8 cellular contexts compared by ENCODE assay signal in the genomic region with DNA sequence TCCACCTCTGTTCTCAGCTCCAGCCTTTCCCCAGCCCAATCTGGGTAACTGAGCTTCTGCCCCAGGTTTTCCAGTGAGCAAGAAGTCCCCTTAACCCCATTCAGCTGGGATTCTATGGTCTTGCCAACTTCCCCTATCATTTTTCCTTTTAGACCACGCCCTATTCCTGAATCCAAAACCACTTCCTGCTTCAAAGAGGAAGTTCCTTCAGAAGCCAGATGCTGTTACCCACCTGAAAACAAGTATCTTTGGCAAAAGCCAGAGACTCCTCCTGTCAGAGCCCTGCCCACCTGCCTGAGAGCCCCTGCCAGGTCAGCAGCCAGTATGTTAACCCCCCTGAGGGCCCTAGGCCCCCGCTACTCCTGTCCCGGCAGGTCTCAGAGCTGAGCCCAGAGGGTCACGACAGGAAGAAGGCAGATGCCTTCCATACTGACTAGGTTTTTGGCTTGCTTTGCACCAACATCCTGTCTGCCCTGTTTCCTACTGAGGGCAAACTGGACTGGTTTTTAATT. TPM values are rescaled to one million over a fixed set of nuclear protein-coding genes. Genes with fewer than 3 reads are reported as not detected.
DNase-seq lines count a peak whose midpoint lies in the region; ATAC-seq lines count a peak whose summit lies in the region.

No MANE protein-coding gene starts in this region.

- no peaks in the 10 kb centered on the region for H3K79me1 ChIP-seq in mesenchymal stem cell (replicated peaks; ENCODE audit: low read length, poor library complexity, severe bottlenecking)

- H3K23ac ChIP-seq in mesenchymal stem cell (ENCODE audit: low read length in 2 of 2) = no peak overlapping the region

- no peak for ATAC-seq in CD4-positive, CD25-positive, alpha-beta regulatory T cell (ENCODE audit: low read depth in 2 of 2)
- no peak for ATAC-seq in GM18520 (IDR thresholded peaks at IDR 0.05; ENCODE audit: unreplicated experiment)

- no peak overlapping the region for H4K91ac ChIP-seq in mesenchymal stem cell (ENCODE audit: low read length)

- H3K36me3 Mint-ChIP-seq in CD4-positive, CD25-positive, alpha-beta regulatory T cell = no peaks in the 10 kb centered on the region
- no peaks in the 10 kb centered on the region for H3K36me3 Mint-ChIP-seq in activated T-helper 2 cell treated with anti-CD3 and anti-CD28 coated beads, Interferon-gamma antibody, Interleukin-2, Interleukin-4, amounts not matched to agents 10 μg/mL and 5 μg/mL and 100 μg/mL, durations not matched to agents 14 hours and 24 hours and 36 hours (ENCODE audit: low read depth)

- 57% methylated on average over 4 of the region's 4 CpGs for WGBS in mesenchymal stem cell

- peaks cover 44% of the 10 kb centered on the region for H3K4me1 ChIP-seq in CD4-positive, CD25-positive, alpha-beta regulatory T cell (ENCODE audit: control insufficient read depth, insufficient read depth, low read length, poor library complexity, severe bottlenecking)
- peaks cover 40% of the 10 kb centered on the region for H3K4me1 ChIP-seq in mesenchymal stem cell (ENCODE audit: control insufficient read depth, insufficient read depth, low read depth, low read length)

- no peak overlapping the region for H2BK15ac ChIP-seq in mesenchymal stem cell (ENCODE audit: low read depth, poor library complexity, severe bottlenecking)

- H3K14ac ChIP-seq in mesenchymal stem cell (ENCODE audit: low read length in 2 of 2) = no peak overlapping the region

- H3K4ac ChIP-seq in mesenchymal stem cell (ENCODE audit: low read depth in 1 of 2, low read length in 2 of 2) = peak overlapping the region; percentile 40 to 48

- no peak overlapping the region for H3K4me2 ChIP-seq in mesenchymal stem cell (ENCODE audit: low read length, poor library complexity, severe bottlenecking)

- H2BK12ac ChIP-seq in mesenchymal stem cell (ENCODE audit: low read length in 2 of 2) = peak overlapping the region in 1 of 2 experiments; percentile 87

- no peak overlapping the region for H2BK5ac ChIP-seq in mesenchymal stem cell (ENCODE audit: low read depth, low read length, poor library complexity, severe bottlenecking)

- no peaks in the 10 kb centered on the region for H3K9me3 ChIP-seq in CD4-positive, CD25-positive, alpha-beta regulatory T cell (ENCODE audit: control insufficient read depth in 2 of 2, low read length in 2 of 2)
- no peaks in the 10 kb centered on the region for H3K9me3 ChIP-seq in mesenchymal stem cell (ENCODE audit: control insufficient read depth, low read length)

- DNase-seq in CD4-positive, CD25-positive, alpha-beta regulatory T cell = peak in 1 of 3 donors; percentile 65
- DNase-seq in KG1 (lab: John Stamatoyannopoulos, UW) = peak; percentile 48
- DNase-seq in activated T-helper 2 cell treated with anti-CD3 and anti-CD28 coated beads, Interferon-gamma antibody, Interleukin-2, Interleukin-4, amounts not matched to agents 10 μg/mL and 5 μg/mL and 100 μg/mL, durations not matched to agents 14 hours and 24 hours and 36 hours (ENCODE audit: low spot score) = no peak
- DNase-seq in mesenchymal stem cell = no peak
- no peak for DNase-seq in NCI-H1930 (lab: John Stamatoyannopoulos, UW)
- no peak for DNase-seq in T-helper 9 cell
- DNase-seq in DMS79 (lab: John Stamatoyannopoulos, UW) = no peak

- no peaks in the 10 kb centered on the region for H3K27me3 ChIP-seq in CD4-positive, CD25-positive, alpha-beta regulatory T cell (ENCODE audit: control insufficient read depth, insufficient read depth, low read length)
- no peaks in the 10 kb centered on the region for H3K27me3 ChIP-seq in mesenchymal stem cell (ENCODE audit: control insufficient read depth in 1 of 2, insufficient read depth in 1 of 2, low read length in 2 of 2)

- peak overlapping the region in 3 of 4 donors; percentile 7 to 33 (median 29) for H3K4me3 Mint-ChIP-seq in CD4-positive, CD25-positive, alpha-beta regulatory T cell
- H3K4me3 Mint-ChIP-seq in activated T-helper 2 cell treated with anti-CD3 and anti-CD28 coated beads, Interferon-gamma antibody, Interleukin-2, Interleukin-4, amounts not matched to agents 10 μg/mL and 5 μg/mL and 100 μg/mL, durations not matched to agents 14 hours and 24 hours and 36 hours (ENCODE audit: low read depth) = no peak overlapping the region

- peak overlapping the region; percentile 4 for H2AK5ac ChIP-seq in mesenchymal stem cell (ENCODE audit: low read length, severe bottlenecking)

- peaks cover 0 to 2% (median 0%) of the 10 kb centered on the region in 7 donors for H3K9me3 Mint-ChIP-seq in CD4-positive, CD25-positive, alpha-beta regulatory T cell
- H3K9me3 Mint-ChIP-seq in activated T-helper 2 cell treated with anti-CD3 and anti-CD28 coated beads, Interferon-gamma antibody, Interleukin-2, Interleukin-4, amounts not matched to agents 10 μg/mL and 5 μg/mL and 100 μg/mL, durations not matched to agents 14 hours and 24 hours and 36 hours = no peaks in the 10 kb centered on the region

- H3K4me3 ChIP-seq in CD4-positive, CD25-positive, alpha-beta regulatory T cell (ENCODE audit: low read depth, low read length) = no peak overlapping the region
- H3K4me3 ChIP-seq in mesenchymal stem cell (ENCODE audit: insufficient read depth in 1 of 2, low read depth in 1 of 2, low read length in 2 of 2) = no peak overlapping the region

- no peaks in the 10 kb centered on the region for H3K27me3 Mint-ChIP-seq in CD4-positive, CD25-positive, alpha-beta regulatory T cell
- no peaks in the 10 kb centered on the region for H3K27me3 Mint-ChIP-seq in activated T-helper 2 cell treated with anti-CD3 and anti-CD28 coated beads, Interferon-gamma antibody, Interleukin-2, Interleukin-4, amounts not matched to agents 10 μg/mL and 5 μg/mL and 100 μg/mL, durations not matched to agents 14 hours and 24 hours and 36 hours (ENCODE audit: low read depth)

- H3K36me3 ChIP-seq in CD4-positive, CD25-positive, alpha-beta regulatory T cell (ENCODE audit: control insufficient read depth, insufficient read depth, low read length) = no peaks in the 10 kb centered on the region
- no peaks in the 10 kb centered on the region for H3K36me3 ChIP-seq in mesenchymal stem cell (ENCODE audit: control insufficient read depth in 1 of 2, insufficient read depth in 2 of 2, low read depth in 1 of 2, low read length in 2 of 2)

- H3K18ac ChIP-seq in mesenchymal stem cell (ENCODE audit: low read depth in 1 of 2, low read length in 2 of 2) = peak overlapping the region; percentile 14 to 82

- peak overlapping the region; percentile 54 for H4K8ac ChIP-seq in mesenchymal stem cell (ENCODE audit: low read length)

- peak overlapping the region in 2 of 3 donors; percentile 80 to 84 for H3K27ac Mint-ChIP-seq in CD4-positive, CD25-positive, alpha-beta regulatory T cell
- H3K27ac Mint-ChIP-seq in activated T-helper 2 cell treated with anti-CD3 and anti-CD28 coated beads, Interferon-gamma antibody, Interleukin-2, Interleukin-4, amounts not matched to agents 10 μg/mL and 5 μg/mL and 100 μg/mL, durations not matched to agents 14 hours and 24 hours and 36 hours = peak overlapping the region; percentile 73

- peak overlapping the region; percentile 1 for H2BK120ac ChIP-seq in mesenchymal stem cell (ENCODE audit: low read depth, low read length)

- H3K27ac ChIP-seq in CD4-positive, CD25-positive, alpha-beta regulatory T cell (ENCODE audit: insufficient read depth, low read length, poor library complexity, severe bottlenecking) = no peak overlapping the region
- H3K27ac ChIP-seq in mesenchymal stem cell (ENCODE audit: low read length, poor library complexity, severe bottlenecking) = peak overlapping the region; percentile 57

- H3K9ac ChIP-seq in mesenchymal stem cell (ENCODE audit: low read length) = no peak overlapping the region

- intact Hi-C loops in activated T-helper 2 cell treated with anti-CD3 and anti-CD28 coated beads, Interferon-gamma antibody, Interleukin-2, Interleukin-4, amounts not matched to agents 10 μg/mL and 5 μg/mL and 100 μg/mL, durations not matched to agents 14 hours and 24 hours and 36 hours (cut with micrococcal nuclease) = no loop called here

- peaks cover 15 to 56% (median 43%) of the 10 kb centered on the region in 4 donors for H3K4me1 Mint-ChIP-seq in CD4-positive, CD25-positive, alpha-beta regulatory T cell
- H3K4me1 Mint-ChIP-seq in activated T-helper 2 cell treated with anti-CD3 and anti-CD28 coated beads, Interferon-gamma antibody, Interleukin-2, Interleukin-4, amounts not matched to agents 10 μg/mL and 5 μg/mL and 100 μg/mL, durations not matched to agents 14 hours and 24 hours and 36 hours (ENCODE audit: low read depth) = peaks cover 63% of the 10 kb centered on the region

- H2AFZ ChIP-seq in mesenchymal stem cell (ENCODE audit: low read depth, low read length) = no peak overlapping the region

RNA-seq across cellular contexts. Expression of a gene that starts 20.3 kb away (rescaled TPM):
- total RNA-seq in CD4-positive, CD25-positive, alpha-beta regulatory T cell = 67.5 TPM
- 10 to 100 TPM; 15.9 to 39.0 (median 22.9) TPM for polyA plus RNA-seq in CD4-positive, CD25-positive, alpha-beta regulatory T cell
- 736 TPM in 2 replicates for total RNA-seq in activated T-helper 2 cell treated with anti-CD3 and anti-CD28 coated beads, Interferon-gamma antibody, Interleukin-2, Interleukin-4, amounts not matched to agents 10 μg/mL and 5 μg/mL and 100 μg/mL, durations not matched to agents 14 hours and 24 hours and 36 hours
- polyA plus RNA-seq in mesenchymal stem cell (2013, experiment 1 of 2) = 96.9 TPM
- 100 TPM for polyA plus RNA-seq in mesenchymal stem cell (2013, experiment 2 of 2)

Comparison
In these comparisons a context has a peak if more than half of its experiments do, and no peak if none do; other contexts are left out.
1. RNA of a gene that starts 20.3 kb away (total RNA-seq): 736 TPM in activated T-helper 2 cell treated with anti-CD3 and anti-CD28 coated beads, Interferon-gamma antibody, Interleukin-2, Interleukin-4, amounts not matched to agents 10 μg/mL and 5 μg/mL and 100 μg/mL, durations not matched to agents 14 hours and 24 hours and 36 hours; 67.5 TPM in CD4-positive, CD25-positive, alpha-beta regulatory T cell (single experiment); every median in the first group is over 10 times any median in the second.